11 cellular contexts compared by ENCODE assay signal in genomic region chr17:45296833-45297124, GRCh38. TPM values are rescaled to one million over a fixed set of nuclear protein-coding genes. Genes with fewer than 3 reads are reported as not detected.
DNase-seq lines count a peak whose midpoint lies in the region; ATAC-seq, FAIRE-seq and TF ChIP-seq lines count a peak whose summit lies in the region.
"Had no signal": no experiment of that assay in that cellular context is flagged by ENCODE, and none has a peak within 500 bp of the region (broad histone marks: within the 10 kb centered on the region; RNA-seq: fewer than 3 reads in every experiment).

No MANE protein-coding gene starts in this region.

- peak overlapping the region; percentile 82 for H3K27ac Mint-ChIP-seq in activated CD8-positive, alpha-beta T cell treated with anti-CD3 and anti-CD28 coated beads, Interleukin-2, amount 10 ng/mL, durations not matched to agents 7 days and 5 days

- H3K27ac ChIP-seq in A549 (peak overlapping the region; percentile 90 to 92), mucosa of rectum (ENCODE audit: low read depth in 2 of 2, low read length in 2 of 2) (peak overlapping the region; percentile 79 to 83)

- H3K9ac ChIP-seq in mucosa of rectum (ENCODE audit: low read depth in 1 of 2, low read length in 2 of 2): peak overlapping the region in 1 of 2 donors; percentile 5

- H3K4me3 ChIP-seq in A549 (no peak overlapping the region), mucosa of rectum (ENCODE audit: low read length in 2 of 2) (no peak overlapping the region)

- peak overlapping the region; percentile 77 for H3K4me2 ChIP-seq in A549

- POLR2A ChIA-PET in A549 (lab: Yijun Ruan, JAX): no interaction called here
- POLR2A ChIA-PET in activated CD8-positive, alpha-beta T cell treated with anti-CD3 and anti-CD28 coated beads, Interleukin-2, amount 10 ng/mL, durations not matched to agents 7 days and 5 days (lab: Charles Lee): interaction anchor here (1.9 to 4.1 kb wide), 2 partner anchors 16 to 20 kb away, joined by 9 to 20 read pairs; partner anchors contain the start of gene MAP3K14

- no peaks in the 10 kb centered on the region for H3K9me3 Mint-ChIP-seq in activated CD8-positive, alpha-beta T cell treated with anti-CD3 and anti-CD28 coated beads, Interleukin-2, amount 10 ng/mL, durations not matched to agents 7 days and 5 days (ENCODE audit: insufficient read depth)

- no peak overlapping the region for H3K4me3 Mint-ChIP-seq in activated CD8-positive, alpha-beta T cell treated with anti-CD3 and anti-CD28 coated beads, Interleukin-2, amount 10 ng/mL, durations not matched to agents 7 days and 5 days

- no peak for TF ChIP-seq POLR2A in A549 (IDR thresholded peaks at IDR 0.05; ENCODE audit: low read length)

- H3K27me3 Mint-ChIP-seq in activated CD8-positive, alpha-beta T cell treated with anti-CD3 and anti-CD28 coated beads, Interleukin-2, amount 10 ng/mL, durations not matched to agents 7 days and 5 days (ENCODE audit: low read depth): no peaks in the 10 kb centered on the region

- ATAC-seq in A549: no peak
- no peak for ATAC-seq in activated CD8-positive, alpha-beta T cell treated with anti-CD3 and anti-CD28 coated beads, Interleukin-2, amount 10 ng/mL, durations not matched to agents 7 days and 5 days
- ATAC-seq in HG03354 (IDR thresholded peaks at IDR 0.05; ENCODE audit: poor library complexity, severe bottlenecking, unreplicated experiment): no peak

- DNase-seq in A549 (ENCODE audit: low read depth in 1 of 2, low spot score in 1 of 2) (no peak), EH (ENCODE audit: low read depth) (peak; percentile 73), NCI-H1048 (lab: John Stamatoyannopoulos, UW) (no peak), activated gamma-delta T cell treated with Interleukin-2 at 50 U/mL for 16 hours (no peak), activated gamma-delta T cell (lab: John Stamatoyannopoulos, UW) (no peak)
- no peak for DNase-seq in activated CD8-positive, alpha-beta T cell treated with anti-CD3 and anti-CD28 coated beads, Interleukin-2, amount 10 ng/mL, durations not matched to agents 7 days and 5 days
- DNase-seq: activated effector memory CD4-positive, alpha-beta T cell treated with anti-CD3 and anti-CD28 coated beads, Interleukin-2, amount 50 U/mL, for 16 hours; MM.1S; NCI-H69 had no signal

- no peak for TF ChIP-seq EP300 in A549 (IDR thresholded peaks at IDR 0.05)

- peaks cover 87% of the 10 kb centered on the region for H3K4me1 Mint-ChIP-seq in activated CD8-positive, alpha-beta T cell treated with anti-CD3 and anti-CD28 coated beads, Interleukin-2, amount 10 ng/mL, durations not matched to agents 7 days and 5 days (ENCODE audit: low read depth)

- no peaks in the 10 kb centered on the region for H3K36me3 ChIP-seq in mucosa of rectum (ENCODE audit: control insufficient read depth in 2 of 2, insufficient read depth in 2 of 2, low read length in 2 of 2)

- TF ChIP-seq CTCF in A549 (IDR thresholded peaks at IDR 0.05): no peak

- peaks cover 100% of the 10 kb centered on the region for H3K4me1 ChIP-seq in A549
- H3K4me1 ChIP-seq in mucosa of rectum (ENCODE audit: control insufficient read depth in 2 of 2, insufficient read depth in 2 of 2, low read length in 2 of 2): peaks cover 45 to 65% of the 10 kb centered on the region in 2 donors

- no peaks in the 10 kb centered on the region for H3K27me3 ChIP-seq in mucosa of rectum (ENCODE audit: control insufficient read depth in 2 of 2, insufficient read depth in 2 of 2, low read length in 2 of 2)

- no peak for TF ChIP-seq RAD21 in A549 (conservative IDR thresholded peaks at IDR 0.05 in 1 of 2, IDR thresholded peaks at IDR 0.05 in 1 of 2)

- CTCF ChIA-PET in A549 (lab: Yijun Ruan, JAX): interaction anchor here (5.5 to 34.8 kb wide), 3 partner anchors 19 to 96 kb away, joined by 97 to 1120 read pairs (median 291); partner anchors contain the start of gene MAP3K14
- CTCF ChIA-PET in activated CD8-positive, alpha-beta T cell treated with anti-CD3 and anti-CD28 coated beads, Interleukin-2, amount 10 ng/mL, durations not matched to agents 7 days and 5 days (lab: Charles Lee): interaction anchor here (1.4 to 4.0 kb wide), 2 partner anchors 15 to 29 kb away, joined by 4 to 17 read pairs; no protein-coding TSS in a partner anchor

- FAIRE-seq in A549 (lab: Jason Lieb, UNC): no peak

- H3K36me3 Mint-ChIP-seq in activated CD8-positive, alpha-beta T cell treated with anti-CD3 and anti-CD28 coated beads, Interleukin-2, amount 10 ng/mL, durations not matched to agents 7 days and 5 days (ENCODE audit: low read depth): peaks cover 50% of the 10 kb centered on the region

- WGBS in A549 (ENCODE audit: missing lambda C conversion rate): 64% methylated on average over 1 of the region's 1 CpG

- H3K9me3 ChIP-seq in A549: no peaks in the 10 kb centered on the region
- H3K9me3 ChIP-seq in mucosa of rectum (ENCODE audit: control insufficient read depth in 2 of 2, low read length in 2 of 2): no peaks in the 10 kb centered on the region

TF ChIP-seq in A549, 52 proteins besides CTCF, POLR2A, EP300 and RAD21:
- TF ChIP-seq, protein P1, sequence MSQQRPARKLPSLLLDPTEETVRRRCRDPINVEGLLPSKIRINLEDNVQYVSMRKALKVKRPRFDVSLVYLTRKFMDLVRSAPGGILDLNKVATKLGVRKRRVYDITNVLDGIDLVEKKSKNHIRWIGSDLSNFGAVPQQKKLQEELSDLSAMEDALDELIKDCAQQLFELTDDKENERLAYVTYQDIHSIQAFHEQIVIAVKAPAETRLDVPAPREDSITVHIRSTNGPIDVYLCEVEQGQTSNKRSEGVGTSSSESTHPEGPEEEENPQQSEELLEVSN (IDR thresholded peaks at IDR 0.05; ENCODE audit: borderline replicate concordance, low read depth): no peak
- TF ChIP-seq SREBF2 (IDR thresholded peaks at IDR 0.05): no peak
- no peak for TF ChIP-seq USF2 (IDR thresholded peaks at IDR 0.05)
- no peak; the same call in 1 of the 2 replicates for TF ChIP-seq HOXA7 (CRISPR knock-in tag; IDR thresholded peaks at IDR 0.05)
- TF ChIP-seq HEYL (CRISPR knock-in tag; IDR thresholded peaks at IDR 0.05): no peak
- TF ChIP-seq HOXB5 (CRISPR knock-in tag; IDR thresholded peaks at IDR 0.05): no peak
- TF ChIP-seq JUN (IDR thresholded peaks at IDR 0.05): 0 out of 5 replicates have a peak, but pooled peaks of 1 of the 2 experiments have one; percentile 12
- TF ChIP-seq, protein P2, sequence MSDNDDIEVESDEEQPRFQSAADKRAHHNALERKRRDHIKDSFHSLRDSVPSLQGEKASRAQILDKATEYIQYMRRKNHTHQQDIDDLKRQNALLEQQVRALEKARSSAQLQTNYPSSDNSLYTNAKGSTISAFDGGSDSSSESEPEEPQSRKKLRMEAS (IDR thresholded peaks at IDR 0.05): no peak
TF ChIP-seq in A549: peak in this region for 1.

RNA-seq across cellular contexts. Expression of gene MAP3K14, which starts 20.0 kb away (rescaled TPM):
- polyA plus RNA-seq in A549 (2011; rRNA removed) (9.1 and 10.9 TPM in 2 replicates), A549 (2017; fragmentation: RNase III; extraction: RNeasy Plus Mini Kit Qiagen cat#74134 plus additional on column Dnase treatment) (30.7 to 53.6 TPM (median 34.5 TPM) in 3 replicates)
- 39.9 and 49.0 TPM in 2 replicates for polyA plus RNA-seq in A549 (2012; cell fraction: cytosol; rRNA removed)
- 142 and 168 TPM in 2 replicates for polyA plus RNA-seq in A549 (2012; cell fraction: nucleus; rRNA removed)
- polyA minus RNA-seq in A549 (2011; rRNA and poly(A)+ RNA removed): 12.0 and 13.0 TPM in 2 replicates
- 10 to 100 TPM; 17.5 to 23.8 TPM for total RNA-seq in activated CD8-positive, alpha-beta T cell treated with anti-CD3 and anti-CD28 coated beads, Interleukin-2, amount 10 ng/mL, durations not matched to agents 7 days and 5 days

RNA-seq across cellular contexts. Expression of gene SPATA32, which starts 34.9 kb away (rescaled TPM):
- polyA plus RNA-seq in A549 (2011; rRNA removed) (0.05 and 0.08 TPM in 2 replicates), A549 (2017; fragmentation: RNase III; extraction: RNeasy Plus Mini Kit Qiagen cat#74134 plus additional on column Dnase treatment) (0.09 to 0.25 TPM (median 0.21 TPM) in 3 replicates)
- polyA plus RNA-seq in A549 (2012; cell fraction: cytosol; rRNA removed): 0.09 and 0.16 TPM in 2 replicates
- polyA plus RNA-seq in A549 (2012; cell fraction: nucleus; rRNA removed): 0.40 and 0.54 TPM in 2 replicates
- not detected in 2 replicates for polyA minus RNA-seq in A549 (2011; rRNA and poly(A)+ RNA removed)
- under 1 TPM; 0.52 to 0.55 TPM for total RNA-seq in activated CD8-positive, alpha-beta T cell treated with anti-CD3 and anti-CD28 coated beads, Interleukin-2, amount 10 ng/mL, durations not matched to agents 7 days and 5 days
